Comparison of ENCODE assay signal across 8 cellular contexts in genomic region chr13:49936943-49937273, GRCh38. TPM values are rescaled to one million over a fixed set of nuclear protein-coding genes. Genes with fewer than 3 reads are reported as not detected.
DNase-seq lines count a peak whose midpoint lies in the region; ATAC-seq and TF ChIP-seq lines count a peak whose summit lies in the region.

No MANE protein-coding gene starts in this region.

- peak overlapping the region; percentile 86 for H3K4me3 ChIP-seq in SJCRH30
- peak overlapping the region; percentile 76 to 97 (median 87) for H3K4me3 ChIP-seq in fibroblast of lung (replicated peaks in 1 of 4; ENCODE audit: control extremely low read depth in 1 of 4, insufficient read depth in 1 of 4, low read depth in 3 of 4, low read length in 4 of 4)
- peak overlapping the region; percentile 94 for H3K4me3 ChIP-seq in ovary

- peaks cover 14% of the 10 kb centered on the region for H3K79me2 ChIP-seq in fibroblast of lung (ENCODE audit: control insufficient read depth, insufficient read depth, low read length)

- no peak for ATAC-seq in GM19395 (IDR thresholded peaks at IDR 0.05; ENCODE audit: unreplicated experiment)

- no peaks in the 10 kb centered on the region for H3K36me3 ChIP-seq in SJCRH30
- H3K36me3 ChIP-seq in fibroblast of lung (ENCODE audit: control insufficient read depth, insufficient read depth, low read length): no peaks in the 10 kb centered on the region
- H3K36me3 ChIP-seq in ovary: no peaks in the 10 kb centered on the region

- DNase-seq in activated gamma-delta T cell (lab: John Stamatoyannopoulos, UW) (peak; percentile 19), activated gamma-delta T cell treated with Interleukin-2 at 50 U/mL for 16 hours (no peak), SJCRH30 (peak in 1 of 2 experiments; percentile 6), fibroblast of lung (ENCODE audit: low read depth in 2 of 2) (no peak), ovary (no peak), superior temporal gyrus (ENCODE audit: extremely low spot score) (no peak), GM13977 (ENCODE audit: low spot score) (no peak)

- H4K20me1 ChIP-seq in fibroblast of lung (ENCODE audit: control insufficient read depth, extremely low read depth, insufficient read depth, low read length): no peaks in the 10 kb centered on the region

- H3K27me3 ChIP-seq in SJCRH30: no peaks in the 10 kb centered on the region
- no peaks in the 10 kb centered on the region for H3K27me3 ChIP-seq in fibroblast of lung (ENCODE audit: control insufficient read depth, insufficient read depth, low read length)
- H3K27me3 ChIP-seq in ovary: no peaks in the 10 kb centered on the region

- intact Hi-C loops in ovary (cut with DNase I): loop anchor here in 1 of 4 donors (10.0 kb wide), 1 partner anchor 58 kb away; the partner anchor contains the start of gene TRIM13

- H3K4me1 ChIP-seq in SJCRH30 (peaks cover 12% of the 10 kb centered on the region), fibroblast of lung (ENCODE audit: control insufficient read depth, extremely low read depth, insufficient read depth, low read length) (no peaks in the 10 kb centered on the region), ovary (ENCODE audit: insufficient read depth) (peaks cover 9% of the 10 kb centered on the region)

- H3K4me2 ChIP-seq in fibroblast of lung (ENCODE audit: extremely low read depth, insufficient read depth, low read length): peak overlapping the region; percentile 92

- TF ChIP-seq POLR2A in ovary (IDR thresholded peaks at IDR 0.05): no peak

- H3K9me3 ChIP-seq in SJCRH30 (replicated peaks): no peaks in the 10 kb centered on the region
- H3K9me3 ChIP-seq in fibroblast of lung (ENCODE audit: control insufficient read depth, insufficient read depth, low read depth, low read length): no peaks in the 10 kb centered on the region
- no peaks in the 10 kb centered on the region for H3K9me3 ChIP-seq in ovary

- in situ Hi-C loops in GM13977 (cut with MboI; ENCODE audit: low pct_unique_long_range_greater_than_20kb, low sequenced_read_pairs, unreplicated experiment): no loop called here

- WGBS in ovary, 3 donors: 0 to 1% (median 1%) methylated on average over 8 to 24 of the region's 24 CpGs

- peak overlapping the region; percentile 42 for H3K9ac ChIP-seq in fibroblast of lung (ENCODE audit: insufficient read depth, low read length)

- TF ChIP-seq EP300 in ovary (IDR thresholded peaks at IDR 0.05): no peak

- TF ChIP-seq CTCF in fibroblast of lung (conservative IDR thresholded peaks at IDR 0.05 in 1 of 2, IDR thresholded peaks at IDR 0.05 in 1 of 2; ENCODE audit: low read depth in 1 of 2, low read length in 2 of 2) (no peak), ovary (IDR thresholded peaks at IDR 0.05) (no peak), GM13977 (IDR thresholded peaks at IDR 0.05; ENCODE audit: extremely low read depth, insufficient read depth, missing control alignments) (no peak)

- H3K27ac ChIP-seq in SJCRH30: no peak overlapping the region
- H3K27ac ChIP-seq in fibroblast of lung (ENCODE audit: insufficient read depth, low read length): peak overlapping the region; percentile 9
- peak overlapping the region in 1 of 2 donors; percentile 56 for H3K27ac ChIP-seq in ovary

- peak overlapping the region; percentile 97 for H2AFZ ChIP-seq in fibroblast of lung (ENCODE audit: low read length)

RNA-seq across cellular contexts. Expression of gene SPRYD7, which starts 0.8 kb away (rescaled TPM):
- 11.0 and 12.0 TPM in 2 replicates for total RNA-seq in SJCRH30 (2014; rRNA removed; shearing (Covaris generic))
- total RNA-seq in fibroblast of lung (3.6 and 6.6 TPM in 2 replicates), ovary (1 to 10 TPM; 3.7 to 7.4 (median 6.8) TPM)
- polyA plus RNA-seq in fibroblast of lung (5.9 and 9.4 TPM in 2 replicates), ovary (10 to 100 TPM in 1 of 2 donors, 1 to 10 TPM in 1; 5.4 to 11.6 TPM)
- polyA plus RNA-seq in fibroblast of lung (2012): 9.2 and 12.3 TPM in 2 replicates
- 1.1 and 1.5 TPM in 2 replicates for polyA minus RNA-seq in fibroblast of lung (ENCODE audit: low replicate concordance)

RNA-seq across cellular contexts. Expression of gene TRIM13, which starts 59.9 kb away (rescaled TPM):
- 11.4 and 11.6 TPM in 2 replicates for total RNA-seq in SJCRH30 (2014; rRNA removed; shearing (Covaris generic))
- 24.4 and 25.4 TPM in 2 replicates for total RNA-seq in fibroblast of lung
- polyA plus RNA-seq in fibroblast of lung: 16.0 and 21.1 TPM in 2 replicates
- polyA plus RNA-seq in fibroblast of lung (2012): 14.3 and 17.6 TPM in 2 replicates
- 4.2 and 11.9 TPM in 2 replicates for polyA minus RNA-seq in fibroblast of lung (ENCODE audit: low replicate concordance)
- total RNA-seq in ovary: 10 to 100 TPM; 14.5 to 27.9 (median 25.5) TPM
- 10 to 100 TPM; 20.1 to 23.6 TPM for polyA plus RNA-seq in ovary
